In genomic region chr17:30382345-30382744, GRCh38 we compare ENCODE assay signal across 23 cellular contexts. TPM values are rescaled to one million over a fixed set of nuclear protein-coding genes. Genes with fewer than 3 reads are reported as not detected.
DNase-seq lines count a peak whose midpoint lies in the region; ATAC-seq, FAIRE-seq and TF ChIP-seq lines count a peak whose summit lies in the region.
"Had no signal": no experiment of that assay in that cellular context is flagged by ENCODE, and none has a peak within 500 bp of the region (broad histone marks: within the 10 kb centered on the region; RNA-seq: fewer than 3 reads in every experiment).

No MANE protein-coding gene starts in this region.

- peaks cover 46% of the 10 kb centered on the region for H3K36me3 Mint-ChIP-seq in activated T-helper 17 cell treated with anti-CD3 and anti-CD28 coated beads, Interleukin-2, amount 50 U/mL, for 72 hours (ENCODE audit: low read depth)
- peaks cover 15% of the 10 kb centered on the region for H3K36me3 Mint-ChIP-seq in activated CD4-positive, alpha-beta memory T cell treated with anti-CD3 and anti-CD28 coated beads for 36 hours

- H3K27ac ChIP-seq in HepG2 (ENCODE audit: extremely low read length, insufficient read depth, low read length): no peak overlapping the region
- H3K27ac ChIP-seq in right lobe of liver: no peak overlapping the region
- no peak overlapping the region for H3K27ac ChIP-seq in hepatocyte
- no peak overlapping the region for H3K27ac ChIP-seq in neuronal stem cell (replicated peaks; ENCODE audit: low read length)
- H3K27ac ChIP-seq: adrenal gland had no signal

- no peak overlapping the region for H3K18ac ChIP-seq in neuronal stem cell (ENCODE audit: low read length)

- no peak overlapping the region for H3K27ac Mint-ChIP-seq in activated T-helper 17 cell treated with anti-CD3 and anti-CD28 coated beads, Interleukin-2, amount 50 U/mL, for 72 hours
- H3K27ac Mint-ChIP-seq in activated CD4-positive, alpha-beta memory T cell treated with anti-CD3 and anti-CD28 coated beads for 36 hours: no peak overlapping the region
- H3K27ac Mint-ChIP-seq: T-cell had no signal

- H3K27me3 Mint-ChIP-seq in activated T-helper 17 cell treated with anti-CD3 and anti-CD28 coated beads, Interleukin-2, amount 50 U/mL, for 72 hours: no peaks in the 10 kb centered on the region
- H3K27me3 Mint-ChIP-seq in activated CD4-positive, alpha-beta memory T cell treated with anti-CD3 and anti-CD28 coated beads for 36 hours: no peaks in the 10 kb centered on the region
- H3K27me3 Mint-ChIP-seq: T-cell had no signal

- peak overlapping the region; percentile 94 for H3K4me3 Mint-ChIP-seq in activated T-helper 17 cell treated with anti-CD3 and anti-CD28 coated beads, Interleukin-2, amount 50 U/mL, for 72 hours
- H3K4me3 Mint-ChIP-seq in activated CD4-positive, alpha-beta memory T cell treated with anti-CD3 and anti-CD28 coated beads for 36 hours: no peak overlapping the region

- H3K9me3 ChIP-seq in HepG2 (ENCODE audit: low read length) (no peaks in the 10 kb centered on the region), right lobe of liver (no peaks in the 10 kb centered on the region), hepatocyte (ENCODE audit: low read depth) (no peaks in the 10 kb centered on the region), neuronal stem cell (replicated peaks in 1 of 2; ENCODE audit: control insufficient read depth in 2 of 2, insufficient read depth in 1 of 2, low read depth in 1 of 2, low read length in 2 of 2) (no peaks in the 10 kb centered on the region)
- H3K9me3 ChIP-seq: adrenal gland, neutrophil had no signal

- TF ChIP-seq POLR2A in HepG2 (IDR thresholded peaks at IDR 0.05; ENCODE audit: insufficient read depth in 1 of 2, low read depth in 2 of 2, low read length in 2 of 2) (no peak), right lobe of liver (IDR thresholded peaks at IDR 0.05) (no peak)

- no peaks in the 10 kb centered on the region for H3K9me3 Mint-ChIP-seq in activated T-helper 17 cell treated with anti-CD3 and anti-CD28 coated beads, Interleukin-2, amount 50 U/mL, for 72 hours
- H3K9me3 Mint-ChIP-seq in activated CD4-positive, alpha-beta memory T cell treated with anti-CD3 and anti-CD28 coated beads for 36 hours: no peaks in the 10 kb centered on the region
- H3K9me3 Mint-ChIP-seq: T-cell had no signal

- no peak for TF ChIP-seq RAD21 in HepG2 (CRISPR knock-in tag; IDR thresholded peaks at IDR 0.05)

- no peak for TF ChIP-seq EP300 in HepG2 (IDR thresholded peaks at IDR 0.05; ENCODE audit: low read depth in 2 of 2, low read length in 2 of 2)
- TF ChIP-seq EP300 in HepG2 (CRISPR knock-in tag; IDR thresholded peaks at IDR 0.05; ENCODE audit: borderline replicate concordance): no peak

- H3K4me3 ChIP-seq in HepG2 (replicated peaks in 1 of 3; ENCODE audit: insufficient read depth in 1 of 3, low read depth in 2 of 3, low read length in 3 of 3) (peak overlapping the region; percentile 28 to 92 (median 41); a peak in 3 of 6 replicates), right lobe of liver (no peak overlapping the region), hepatocyte (no peak overlapping the region), neuronal stem cell (ENCODE audit: low read length in 2 of 2) (no peak overlapping the region)
- H3K4me3 ChIP-seq: adrenal gland had no signal

- intact Hi-C loops in HepG2 (cut with micrococcal nuclease; ENCODE audit: unreplicated experiment) (loop anchor here (5.0 kb wide), 1 partner anchor 35 kb away; no protein-coding TSS in a partner anchor), right lobe of liver (cut with DNase I) (no loop called here)
- intact Hi-C loops in activated CD4-positive, alpha-beta memory T cell treated with anti-CD3 and anti-CD28 coated beads for 36 hours (cut with micrococcal nuclease): no loop called here

- H2BK120ac ChIP-seq in neuronal stem cell (ENCODE audit: low read depth, low read length): no peak overlapping the region

- in situ Hi-C loops in HepG2 (cut with HindIII; ENCODE audit: extremely low pct_ligation_motif_present, low pct_unique_long_range_greater_than_20kb): no loop called here

- H3K4me1 Mint-ChIP-seq in activated T-helper 17 cell treated with anti-CD3 and anti-CD28 coated beads, Interleukin-2, amount 50 U/mL, for 72 hours: peaks cover 30% of the 10 kb centered on the region
- H3K4me1 Mint-ChIP-seq in activated CD4-positive, alpha-beta memory T cell treated with anti-CD3 and anti-CD28 coated beads for 36 hours (ENCODE audit: low read depth): peaks cover 47% of the 10 kb centered on the region

- no peak overlapping the region for H3K23ac ChIP-seq in neuronal stem cell (ENCODE audit: low read depth, low read length, poor library complexity)

- no peaks in the 10 kb centered on the region for H3K9me2 ChIP-seq in hepatocyte (replicated peaks; ENCODE audit: insufficient read depth)

- H3K27me3 ChIP-seq in HepG2 (ENCODE audit: control insufficient read depth in 1 of 2, insufficient read depth in 2 of 2, low read length in 2 of 2) (no peaks in the 10 kb centered on the region; a peak in 1 of 5 replicates), right lobe of liver (no peaks in the 10 kb centered on the region), hepatocyte (no peaks in the 10 kb centered on the region), neuronal stem cell (ENCODE audit: control insufficient read depth in 3 of 3, insufficient read depth in 3 of 3, low read depth in 1 of 3, low read length in 3 of 3) (peaks cover 0 to 10% (median 0%) of the 10 kb centered on the region in 3 experiments)
- H3K27me3 ChIP-seq: adrenal gland, neutrophil had no signal

- H2AK5ac ChIP-seq in neuronal stem cell (ENCODE audit: low read depth, low read length): no peak overlapping the region

- peaks cover 6% of the 10 kb centered on the region for H3K79me1 ChIP-seq in neuronal stem cell (ENCODE audit: low read depth, low read length)

- H3K36me3 ChIP-seq in HepG2 (replicated peaks in 1 of 2; ENCODE audit: control insufficient read depth in 1 of 2, insufficient read depth in 2 of 2, low read length in 2 of 2) (peaks cover 2 to 26% of the 10 kb centered on the region in 2 experiments; a peak in 4 of 5 replicates), right lobe of liver (peaks cover 0 to 3% (median 0%) of the 10 kb centered on the region in 4 donors), hepatocyte (replicated peaks; ENCODE audit: insufficient read depth, low read depth) (no peaks in the 10 kb centered on the region), neuronal stem cell (replicated peaks in 1 of 2; ENCODE audit: control insufficient read depth in 2 of 2, insufficient read depth in 2 of 2, low read length in 2 of 2) (peaks cover 2 to 36% of the 10 kb centered on the region in 2 donors)

- H3K79me2 ChIP-seq in HepG2 (ENCODE audit: insufficient read depth, low read length) (peaks cover 76% of the 10 kb centered on the region), hepatocyte (peaks cover 72% of the 10 kb centered on the region)

- no peak overlapping the region for H2BK5ac ChIP-seq in neuronal stem cell (ENCODE audit: low read length)

- H3K4ac ChIP-seq in neuronal stem cell (ENCODE audit: low read length): no peak overlapping the region

- ATAC-seq in HepG2 (no peak), right lobe of liver (no peak), GM21390 (IDR thresholded peaks at IDR 0.05; ENCODE audit: unreplicated experiment) (no peak)
- ATAC-seq in activated T-helper 17 cell treated with anti-CD3 and anti-CD28 coated beads, Interleukin-2, amount 50 U/mL, for 72 hours (replicated peaks): no peak
- ATAC-seq: left ventricle myocardium superior; stimulated activated naive CD8-positive, alpha-beta T cell treated with anti-CD3 and anti-CD28 coated beads, Interleukin-15, Interleukin-2, amounts not matched to agents 100 U/mL and 50 U/mL, for 24 hours; T-cell had no signal

- DNase-seq in HepG2 (ENCODE audit: low spot score) (no peak), right lobe of liver (no peak), hepatocyte (ENCODE audit: low spot score) (no peak), neuronal stem cell (ENCODE audit: low spot score) (no peak)
- no peak for DNase-seq in activated CD4-positive, alpha-beta memory T cell treated with anti-CD3 and anti-CD28 coated beads for 36 hours
- DNase-seq in activated CD8-positive, alpha-beta memory T cell treated with anti-CD3 and anti-CD28 coated beads, Interleukin-2, amount 50 U/mL, for 4 hours: no peak
- DNase-seq: adrenal gland; cortex of kidney; H7; hippocampal formation; left ventricle myocardium superior; NCI-H1417; NCI-H2081 treated with DMSO at 0.1 percent for 48 hours; NCI-H446; SHP77; small intestine; stimulated activated naive CD8-positive, alpha-beta T cell treated with anti-CD3 and anti-CD28 coated beads, Interleukin-15, Interleukin-2, amounts not matched to agents 100 U/mL and 50 U/mL, for 24 hours; T-cell; trophoblast cell had no signal

- no peak overlapping the region for H4K91ac ChIP-seq in neuronal stem cell (ENCODE audit: low read depth, low read length, poor library complexity)

- H3K4me1 ChIP-seq in HepG2 (ENCODE audit: insufficient read depth, low read length): peaks cover 52% of the 10 kb centered on the region
- peaks cover 0 to 33% (median 0%) of the 10 kb centered on the region in 4 donors for H3K4me1 ChIP-seq in right lobe of liver
- H3K4me1 ChIP-seq in hepatocyte (ENCODE audit: insufficient read depth): peaks cover 11% of the 10 kb centered on the region
- peaks cover 4 to 25% of the 10 kb centered on the region in 2 donors for H3K4me1 ChIP-seq in neuronal stem cell (ENCODE audit: control insufficient read depth in 2 of 2, insufficient read depth in 1 of 2, low read depth in 1 of 2, low read length in 2 of 2)

- CTCF ChIA-PET in HepG2 (lab: Yijun Ruan, JAX; ENCODE audit: low intra/inter-chr PET ratio, low total read pairs): no interaction called here
- CTCF ChIA-PET in activated CD4-positive, alpha-beta memory T cell treated with anti-CD3 and anti-CD28 coated beads for 36 hours (lab: Charles Lee): interaction anchor here (2.1 kb wide), 1 partner anchor 46 kb away, joined by 12 read pairs; no protein-coding TSS in a partner anchor

- no TSS peak for BruUV-seq in HepG2 (replicated peaks; lab: Mats Ljungman, UMichigan)

- peaks cover 29% of the 10 kb centered on the region for H4K20me1 ChIP-seq in HepG2 (ENCODE audit: insufficient read depth, low read length)
- peaks cover 31% of the 10 kb centered on the region for H4K20me1 ChIP-seq in hepatocyte (ENCODE audit: insufficient read depth, poor library complexity, severe bottlenecking)

- H3K4me2 ChIP-seq in HepG2 (ENCODE audit: low read depth, low read length) (peak overlapping the region; percentile 95), hepatocyte (peak overlapping the region; percentile 90), neuronal stem cell (ENCODE audit: insufficient read depth, low read length, poor library complexity, severe bottlenecking) (no peak overlapping the region)

- H3K9ac ChIP-seq in HepG2 (ENCODE audit: insufficient read depth, low read depth, low read length) (peak overlapping the region; percentile 7; the same call in 1 of the 2 replicates), neuronal stem cell (ENCODE audit: low read depth, low read length, poor library complexity) (no peak overlapping the region)

- no peak for FAIRE-seq in HepG2 (lab: Jason Lieb, UNC)
- FAIRE-seq: bronchial epithelial cell, small intestine had no signal

- no peak overlapping the region for H2BK15ac ChIP-seq in neuronal stem cell (ENCODE audit: low read length)

- no peak overlapping the region for H4K8ac ChIP-seq in neuronal stem cell (ENCODE audit: low read depth, low read length)

- 12% methylated on average over 1 of the region's 1 CpG for WGBS in HepG2 (ENCODE audit: low lambda C conversion rate)
- 69% methylated on average over 1 of the region's 1 CpG for WGBS in right lobe of liver (ENCODE audit: insufficient coverage, low coverage, low lambda C conversion rate, missing lambda C conversion rate)
- WGBS in hepatocyte (ENCODE audit: low lambda C conversion rate, missing lambda C conversion rate): 97% methylated on average over 1 of the region's 1 CpG
- no CpG with 5 or more reads among the region's 1 CpG for WGBS in neuronal stem cell (ENCODE audit: extremely low coverage in 2 of 2, insufficient read length in 2 of 2, insufficient replicate concordance in 1 of 2), 2 donors

- no peak overlapping the region for H2BK12ac ChIP-seq in neuronal stem cell (ENCODE audit: low read length)

- H3K14ac ChIP-seq in neuronal stem cell (ENCODE audit: low read length): no peak overlapping the region

- POLR2A ChIA-PET in HepG2 (lab: Yijun Ruan, JAX): interaction anchor here (8.1 kb wide), 1 partner anchor 39 kb away, joined by 114 read pairs; no protein-coding TSS in a partner anchor
- POLR2A ChIA-PET in activated CD4-positive, alpha-beta memory T cell treated with anti-CD3 and anti-CD28 coated beads for 36 hours (lab: Charles Lee): no interaction called here

- TF ChIP-seq CTCF in HepG2 (CRISPR knock-in tag; IDR thresholded peaks at IDR 0.05): no peak
- TF ChIP-seq CTCF in right lobe of liver (IDR thresholded peaks at IDR 0.05): no peak
- no peak for TF ChIP-seq CTCF in hepatocyte (IDR thresholded peaks at IDR 0.05; ENCODE audit: poor library complexity)

- no peak overlapping the region for H2AFZ ChIP-seq in HepG2 (ENCODE audit: low read length)
- no peak overlapping the region for H2AFZ ChIP-seq in hepatocyte
- no peak overlapping the region for H2AFZ ChIP-seq in neuronal stem cell (ENCODE audit: low read length)

RNA-seq across cellular contexts. Expression of gene CPD, which starts 3.6 kb away (rescaled TPM):
- 54.3 and 72.3 TPM in 2 replicates for total RNA-seq in HepG2 (2016; rRNA removed; fragmentation: Illumina TruSeq; extraction: Trizol)
- total RNA-seq in HepG2 (2016; cell fraction: cytosol; rRNA removed; fragmentation: Illumina TruSeq; extraction: Trizol; ENCODE audit: low read depth): 4.9 and 6.4 TPM in 2 replicates
- total RNA-seq in HepG2 (2016; cell fraction: insoluble cytoplasmic fraction; rRNA removed; fragmentation: Illumina TruSeq; extraction: Trizol): 47.8 and 69.6 TPM in 2 replicates
- 8.6 and 11.7 TPM in 2 replicates for total RNA-seq in HepG2 (2016; cell fraction: membrane; rRNA removed; fragmentation: Illumina TruSeq; extraction: Trizol)
- 89.9 and 106 TPM in 2 replicates for total RNA-seq in HepG2 (2016; cell fraction: nucleus; rRNA removed; fragmentation: Illumina TruSeq; extraction: Trizol)
- polyA plus RNA-seq in HepG2 (2011; rRNA removed): 43.2 and 46.1 TPM in 2 replicates
- 19.6 and 35.4 TPM in 2 replicates for polyA plus RNA-seq in HepG2 (2011; cell fraction: cytosol; rRNA removed)
- 15.6 and 17.4 TPM in 2 replicates for polyA plus RNA-seq in HepG2 (2011; cell fraction: nucleus; rRNA removed)
- polyA plus RNA-seq in HepG2 (2012): 71.5 and 80.7 TPM in 2 replicates
- polyA plus RNA-seq in HepG2 (2016; cell fraction: cytosol; fragmentation: Illumina TruSeq; extraction: Trizol; ENCODE audit: low read depth): 1.1 and 1.5 TPM in 2 replicates
- 17.2 and 18.1 TPM in 2 replicates for polyA plus RNA-seq in HepG2 (2016; cell fraction: insoluble cytoplasmic fraction; fragmentation: Illumina TruSeq; extraction: Trizol; ENCODE audit: low read depth)
- polyA plus RNA-seq in HepG2 (2016; cell fraction: membrane; fragmentation: Illumina TruSeq; extraction: Trizol; ENCODE audit: low read depth): 2.5 and 3.0 TPM in 2 replicates
- 36.8 and 40.4 TPM in 2 replicates for polyA plus RNA-seq in HepG2 (2016; cell fraction: nucleus; fragmentation: Illumina TruSeq; extraction: Trizol; ENCODE audit: insufficient read depth, low read depth)
- 43.4 and 65.4 TPM in 2 replicates for polyA minus RNA-seq in HepG2 (2011; rRNA and poly(A)+ RNA removed; ENCODE audit: low replicate concordance)
- 152 and 251 TPM in 2 replicates for polyA minus RNA-seq in HepG2 (2011; cell fraction: cytosol; rRNA and poly(A)+ RNA removed)
- polyA minus RNA-seq in HepG2 (2011; cell fraction: nucleus; rRNA and poly(A)+ RNA removed): 101 and 151 TPM in 2 replicates
- total RNA-seq in right lobe of liver: 100 to 1,000 TPM in 2 of 6 experiments, 10 to 100 TPM in 4; 42.2 to 129 (median 53.5) TPM
- 10 to 100 TPM; 25.9 to 34.7 TPM for total RNA-seq in activated T-helper 17 cell treated with anti-CD3 and anti-CD28 coated beads, Interleukin-2, amount 50 U/mL, for 72 hours
- 80.6 and 87.3 TPM in 2 replicates for total RNA-seq in hepatocyte
- 20.7 and 22.2 TPM in 2 replicates for polyA plus RNA-seq in hepatocyte
- 10 to 100 TPM; 34.1 to 34.3 TPM for total RNA-seq in activated CD4-positive, alpha-beta memory T cell treated with anti-CD3 and anti-CD28 coated beads for 36 hours
- polyA plus RNA-seq in neuronal stem cell (2013, experiment 1 of 2): 19.4 TPM
- polyA plus RNA-seq in neuronal stem cell (2013, experiment 2 of 2): 19.5 TPM

RNA-seq across cellular contexts. Expression of gene TMIGD1, which starts 48.5 kb away (rescaled TPM):
- total RNA-seq in HepG2 (2016; rRNA removed; fragmentation: Illumina TruSeq; extraction: Trizol) (not detected in 2 replicates), right lobe of liver (not detected), hepatocyte (3.2 and 3.3 TPM in 2 replicates)
- not detected in 2 replicates for total RNA-seq in HepG2 (2016; cell fraction: cytosol; rRNA removed; fragmentation: Illumina TruSeq; extraction: Trizol; ENCODE audit: low read depth)
- total RNA-seq in HepG2 (2016; cell fraction: insoluble cytoplasmic fraction; rRNA removed; fragmentation: Illumina TruSeq; extraction: Trizol): not detected in 2 replicates
- not detected in 2 replicates for total RNA-seq in HepG2 (2016; cell fraction: membrane; rRNA removed; fragmentation: Illumina TruSeq; extraction: Trizol)
- not detected in 2 replicates for total RNA-seq in HepG2 (2016; cell fraction: nucleus; rRNA removed; fragmentation: Illumina TruSeq; extraction: Trizol)
- polyA plus RNA-seq in HepG2 (2011; rRNA removed) (not detected in 2 replicates), hepatocyte (1.3 and 2.5 TPM in 2 replicates)
- polyA plus RNA-seq in HepG2 (2011; cell fraction: cytosol; rRNA removed): 0.06 TPM in 1 of 2 replicates, not detected in the other
- polyA plus RNA-seq in HepG2 (2011; cell fraction: nucleus; rRNA removed): not detected in 2 replicates
- not detected in 2 replicates for polyA plus RNA-seq in HepG2 (2012)
- not detected in 2 replicates for polyA plus RNA-seq in HepG2 (2016; cell fraction: cytosol; fragmentation: Illumina TruSeq; extraction: Trizol; ENCODE audit: low read depth)
- not detected in 2 replicates for polyA plus RNA-seq in HepG2 (2016; cell fraction: insoluble cytoplasmic fraction; fragmentation: Illumina TruSeq; extraction: Trizol; ENCODE audit: low read depth)
- not detected in 2 replicates for polyA plus RNA-seq in HepG2 (2016; cell fraction: membrane; fragmentation: Illumina TruSeq; extraction: Trizol; ENCODE audit: low read depth)
- polyA plus RNA-seq in HepG2 (2016; cell fraction: nucleus; fragmentation: Illumina TruSeq; extraction: Trizol; ENCODE audit: insufficient read depth, low read depth): not detected in 2 replicates
- not detected in 2 replicates for polyA minus RNA-seq in HepG2 (2011; rRNA and poly(A)+ RNA removed; ENCODE audit: low replicate concordance)
- not detected in 2 replicates for polyA minus RNA-seq in HepG2 (2011; cell fraction: cytosol; rRNA and poly(A)+ RNA removed)
- polyA minus RNA-seq in HepG2 (2011; cell fraction: nucleus; rRNA and poly(A)+ RNA removed): not detected in 2 replicates
- not detected for total RNA-seq in activated T-helper 17 cell treated with anti-CD3 and anti-CD28 coated beads, Interleukin-2, amount 50 U/mL, for 72 hours
- total RNA-seq in activated CD4-positive, alpha-beta memory T cell treated with anti-CD3 and anti-CD28 coated beads for 36 hours: not detected
- polyA plus RNA-seq in neuronal stem cell (2013, experiment 1 of 2): not detected
- polyA plus RNA-seq in neuronal stem cell (2013, experiment 2 of 2): not detected
- total RNA-seq: adrenal gland, bronchial epithelial cell, H7, left ventricle myocardium superior, T-cell had no signal
- polyA plus RNA-seq: adrenal gland had no signal

Comparison
In these comparisons a context has a peak if more than half of its experiments do, and no peak if none do; other contexts are left out.
1. H3K4me3 ChIP-seq: peak in HepG2 (3 of 3); none in right lobe of liver (0 of 3), hepatocyte (single experiment) and neuronal stem cell (0 of 2).